ENCODE assay signal across 1 cellular context in genomic region chr20:46670228-46670584, GRCh38.
TF ChIP-seq lines count a peak whose summit lies in the region.

No MANE protein-coding gene starts in this region.

TF ChIP-seq in HepG2, 621 proteins besides CTCF, POLR2A, EP300 and RAD21 (continues in another document):
- TF ChIP-seq ZBTB8A (CRISPR knock-in tag; IDR thresholded peaks at IDR 0.05; ENCODE audit: borderline replicate concordance, low read depth) (no peak), ZNF607 (CRISPR knock-in tag; IDR thresholded peaks at IDR 0.05; ENCODE audit: borderline replicate concordance) (no peak), MLX (CRISPR knock-in tag; IDR thresholded peaks at IDR 0.05) (no peak), FOXO4 (CRISPR knock-in tag; conservative IDR thresholded peaks at IDR 0.05) (no peak), NONO (IDR thresholded peaks at IDR 0.05) (no peak), NONO (CRISPR knock-in tag; conservative IDR thresholded peaks at IDR 0.05) (no peak), ZBTB7B (CRISPR knock-in tag; IDR thresholded peaks at IDR 0.05) (no peak), HOXD1 (CRISPR knock-in tag; IDR thresholded peaks at IDR 0.05) (no peak), ZBTB42 (CRISPR knock-in tag; IDR thresholded peaks at IDR 0.05) (no peak), GABPA (IDR thresholded peaks at IDR 0.05; ENCODE audit: low read depth, low read length) (no peak), GABPA (CRISPR knock-in tag; IDR thresholded peaks at IDR 0.05; ENCODE audit: low read depth) (no peak), RELA (CRISPR knock-in tag; IDR thresholded peaks at IDR 0.05) (no peak), ZIK1 (CRISPR knock-in tag; IDR thresholded peaks at IDR 0.05; ENCODE audit: borderline replicate concordance, low read depth) (no peak; the same call in 1 of the 2 replicates), PCBP1 (IDR thresholded peaks at IDR 0.05; ENCODE audit: borderline replicate concordance, low read depth, low read length) (no peak), NCOA5 (CRISPR knock-in tag; IDR thresholded peaks at IDR 0.05) (no peak), ZNF792 (CRISPR knock-in tag; IDR thresholded peaks at IDR 0.05) (no peak), DRAP1 (CRISPR knock-in tag; IDR thresholded peaks at IDR 0.05) (no peak), IKZF5 (CRISPR knock-in tag; IDR thresholded peaks at IDR 0.05) (no peak), ZSCAN30 (CRISPR knock-in tag; IDR thresholded peaks at IDR 0.05) (no peak), ZMYM3 (CRISPR knock-in tag; IDR thresholded peaks at IDR 0.05) (0 out of 2 replicates have a peak, but pooled peaks have one; percentile 7), HNRNPLL (IDR thresholded peaks at IDR 0.05; ENCODE audit: low read depth, low read length, poor library complexity, severe bottlenecking) (no peak), ZNF891 (CRISPR knock-in tag; IDR thresholded peaks at IDR 0.05) (no peak), NKX3-1 (CRISPR knock-in tag; IDR thresholded peaks at IDR 0.05) (no peak), ADNP (CRISPR knock-in tag; IDR thresholded peaks at IDR 0.05) (no peak), HNRNPH1 (optimal IDR thresholded peaks at IDR 0.05; ENCODE audit: low read depth, low read length) (no peak), HMG20B (CRISPR knock-in tag; conservative IDR thresholded peaks at IDR 0.05) (no peak), SSRP1 (CRISPR knock-in tag; IDR thresholded peaks at IDR 0.05) (no peak), ZBTB26 (CRISPR knock-in tag; IDR thresholded peaks at IDR 0.05; ENCODE audit: borderline replicate concordance) (no peak), E2F5 (CRISPR knock-in tag; conservative IDR thresholded peaks at IDR 0.05) (no peak), ZNF513 (CRISPR knock-in tag; conservative IDR thresholded peaks at IDR 0.05) (no peak), SMARCC2 (IDR thresholded peaks at IDR 0.05) (no peak), ZNF343 (CRISPR knock-in tag; IDR thresholded peaks at IDR 0.05) (no peak), ZNF263 (CRISPR knock-in tag; IDR thresholded peaks at IDR 0.05) (no peak), FOXA3 (CRISPR knock-in tag; IDR thresholded peaks at IDR 0.05) (no peak), CCAR2 (optimal IDR thresholded peaks at IDR 0.05; ENCODE audit: low read depth, low read length) (no peak), ZNF816 (CRISPR knock-in tag; IDR thresholded peaks at IDR 0.05; ENCODE audit: borderline replicate concordance) (no peak), ZNF670 (CRISPR knock-in tag; IDR thresholded peaks at IDR 0.05; ENCODE audit: borderline replicate concordance) (no peak), ZNF552 (CRISPR knock-in tag; IDR thresholded peaks at IDR 0.05; ENCODE audit: borderline replicate concordance) (no peak; the same call in 1 of the 2 replicates), FOXM1 (CRISPR knock-in tag; IDR thresholded peaks at IDR 0.05) (no peak), EZH2 (conservative IDR thresholded peaks at IDR 0.05; ENCODE audit: low read depth, low read length) (no peak), CREB1 (IDR thresholded peaks at IDR 0.05) (no peak), CREB1 (CRISPR knock-in tag; IDR thresholded peaks at IDR 0.05) (no peak), BHLHE40 (IDR thresholded peaks at IDR 0.05; ENCODE audit: low read length) (no peak), ZNF24 (IDR thresholded peaks at IDR 0.05) (no peak), SETDB1 (CRISPR knock-in tag; IDR thresholded peaks at IDR 0.05; ENCODE audit: borderline replicate concordance) (no peak), SRSF1 (optimal IDR thresholded peaks at IDR 0.05; ENCODE audit: low read depth, low read length) (no peak), NFE2L1 (CRISPR knock-in tag; IDR thresholded peaks at IDR 0.05; ENCODE audit: borderline replicate concordance) (no peak), DBP (CRISPR knock-in tag; IDR thresholded peaks at IDR 0.05; ENCODE audit: not compliant biosample characterization) (no peak), SALL2 (CRISPR knock-in tag; IDR thresholded peaks at IDR 0.05) (no peak), KAT2B (IDR thresholded peaks at IDR 0.05; ENCODE audit: borderline replicate concordance, low read depth, low read length) (no peak), CREB3 (CRISPR knock-in tag; IDR thresholded peaks at IDR 0.05) (no peak), NR2F6 (IDR thresholded peaks at IDR 0.05) (no peak), NR2F6 (CRISPR knock-in tag; IDR thresholded peaks at IDR 0.05) (no peak), ZNF101 (CRISPR knock-in tag; IDR thresholded peaks at IDR 0.05; ENCODE audit: borderline replicate concordance, low read depth) (no peak), HDAC1 (CRISPR knock-in tag; IDR thresholded peaks at IDR 0.05) (no peak), BRD4 (CRISPR knock-in tag; IDR thresholded peaks at IDR 0.05) (no peak), GLI4 (CRISPR knock-in tag; IDR thresholded peaks at IDR 0.05; ENCODE audit: borderline replicate concordance) (peak; percentile 49; the same call in 1 of the 2 replicates), CERS6 (CRISPR knock-in tag; IDR thresholded peaks at IDR 0.05) (no peak), IKZF1 (IDR thresholded peaks at IDR 0.05) (no peak), ZNF556 (CRISPR knock-in tag; IDR thresholded peaks at IDR 0.05; ENCODE audit: borderline replicate concordance) (no peak), ZBTB38 (CRISPR knock-in tag; IDR thresholded peaks at IDR 0.05) (no peak), ZNF383 (CRISPR knock-in tag; IDR thresholded peaks at IDR 0.05; ENCODE audit: borderline replicate concordance) (no peak), ZHX2 (IDR thresholded peaks at IDR 0.05; ENCODE audit: low read depth) (no peak), ZHX2 (CRISPR knock-in tag; IDR thresholded peaks at IDR 0.05; ENCODE audit: borderline replicate concordance) (no peak)
